1 cellular context compared by ENCODE assay signal in genomic region chr5:166270712-166271111, GRCh38.
TF ChIP-seq lines count a peak whose summit lies in the region.

No MANE protein-coding gene starts in this region.

TF ChIP-seq in SK-N-SH treated with all-trans-retinoic acid at 6 μM for 48 hours, 23 proteins besides CTCF, POLR2A, EP300 and RAD21 (continued from another document):
- TF ChIP-seq ZFP3 (CRISPR knock-in tag; IDR thresholded peaks at IDR 0.05), result no peak
- no peak for TF ChIP-seq TOX (CRISPR knock-in tag; IDR thresholded peaks at IDR 0.05; ENCODE audit: borderline replicate concordance)
- TF ChIP-seq ZFP30 (CRISPR knock-in tag; IDR thresholded peaks at IDR 0.05), result no peak
- no peak for TF ChIP-seq RARB (CRISPR knock-in tag; IDR thresholded peaks at IDR 0.05)
- no peak for TF ChIP-seq SNAI2 (CRISPR knock-in tag; IDR thresholded peaks at IDR 0.05)
